ENCODE assay signal across 19 cellular contexts in genomic region chr18:25759111-25759510, GRCh38.
DNase-seq lines count a peak whose midpoint lies in the region; ATAC-seq and TF ChIP-seq lines count a peak whose summit lies in the region.
"Had no signal": no experiment of that assay in that cellular context is flagged by ENCODE, and none has a peak within 500 bp of the region (broad histone marks: within the 10 kb centered on the region; RNA-seq: fewer than 3 reads in every experiment).

No MANE protein-coding gene starts in this region.

- intact Hi-C loops in ascending aorta (cut with DNase I) (no loop called here), posterior cingulate gyrus (cut with DNase I) (no loop called here)

- ATAC-seq in esophagus mucosa = no peak
- ATAC-seq: A549 had no signal

- H3K9me3 ChIP-seq in ascending aorta = no peaks in the 10 kb centered on the region
- H3K9me3 ChIP-seq: A549, HAP-1, Peyer's patch had no signal

- H3K4me1 ChIP-seq in ascending aorta = no peaks in the 10 kb centered on the region
- H3K4me1 ChIP-seq: A549, HAP-1, Peyer's patch had no signal

- no peaks in the 10 kb centered on the region for H3K27me3 ChIP-seq in ascending aorta
- H3K27me3 ChIP-seq: Peyer's patch had no signal

- no peak overlapping the region for H3K27ac ChIP-seq in ascending aorta
- H3K27ac ChIP-seq: A549, C4-2B, Peyer's patch had no signal

- H3K36me3 ChIP-seq in ascending aorta = no peaks in the 10 kb centered on the region
- H3K36me3 ChIP-seq: HAP-1, Peyer's patch had no signal

- in situ Hi-C loops in astrocyte of the spinal cord (cut with HindIII; ENCODE audit: low sequenced_read_pairs) = no loop called here

- H3K4me3 ChIP-seq in astrocyte of the spinal cord (ENCODE audit: low read depth, low read length) (no peak overlapping the region), foreskin fibroblast (ENCODE audit: low read depth in 1 of 2, low read length in 2 of 2) (no peak overlapping the region), ascending aorta (no peak overlapping the region)
- H3K4me3 ChIP-seq: A549, HAP-1, Peyer's patch had no signal

- DNase-seq in EL (peak; percentile 52), M059J (ENCODE audit: low read depth) (peak; percentile 69), astrocyte of the spinal cord (ENCODE audit: low read depth, low spot score) (peak; percentile 33), foreskin fibroblast (peak; percentile 7 to 49), NCI-H2171 treated with DMSO at 0.1 percent for 48 hours (lab: John Stamatoyannopoulos, UW) (no peak), ascending aorta (ENCODE audit: low spot score in 2 of 2) (no peak), posterior cingulate gyrus (no peak)
- DNase-seq: DMS153, KBM-7, NCI-H1436, NCI-H2029, NCI-H2171, NCI-H510A, Peyer's patch, Right ventricle myocardium superior had no signal

- TF ChIP-seq CTCF in astrocyte of the spinal cord (IDR thresholded peaks at IDR 0.05; ENCODE audit: low read depth, low read length) = no peak
- TF ChIP-seq CTCF in foreskin fibroblast (IDR thresholded peaks at IDR 0.05; ENCODE audit: low read depth, low read length) = no peak
- no peak for TF ChIP-seq CTCF in ascending aorta (IDR thresholded peaks at IDR 0.05)

Comparison
In these comparisons a context has a peak if more than half of its experiments do, and no peak if none do; other contexts are left out.
1. DNase-seq: peak in EL (single experiment), M059J (single experiment), astrocyte of the spinal cord (single experiment) and foreskin fibroblast (2 of 2); none in NCI-H2171 treated with DMSO at 0.1 percent for 48 hours (single experiment), ascending aorta (0 of 2) and posterior cingulate gyrus (0 of 10).